ENCODE assay signal across 6 cellular contexts in genomic region chr7:12868027-12868426, GRCh38.
"Had no signal": no experiment of that assay in that cellular context is flagged by ENCODE, and none has a peak within 500 bp of the region (broad histone marks: within the 10 kb centered on the region; RNA-seq: fewer than 3 reads in every experiment).

No MANE protein-coding gene starts in this region.

- DNase-seq: IMR-90, KBM-7, KG1 had no signal

- H3K27ac ChIP-seq: HL-60 had no signal

- ATAC-seq: HepG2 had no signal

- FAIRE-seq: HepG2, HTR-8/SVneo had no signal
